Comparison of ENCODE assay signal across 11 cellular contexts in genomic region chrX:15913161-15913560, GRCh38.
"Had no signal": no experiment of that assay in that cellular context is flagged by ENCODE, and none has a peak within 500 bp of the region (broad histone marks: within the 10 kb centered on the region; RNA-seq: fewer than 3 reads in every experiment).

No MANE protein-coding gene starts in this region.

- H3K4me1 ChIP-seq: breast epithelium, gastroesophageal sphincter, right lobe of liver had no signal

- H3K9me3 ChIP-seq: breast epithelium, gastroesophageal sphincter, right lobe of liver, thoracic aorta had no signal

- H3K4me3 ChIP-seq: breast epithelium, gastroesophageal sphincter, hepatocyte, right lobe of liver, thoracic aorta had no signal

- H3K27ac ChIP-seq: breast epithelium, gastroesophageal sphincter, hepatocyte, right lobe of liver, thoracic aorta had no signal

- ATAC-seq: gastroesophageal sphincter, right lobe of liver had no signal

- DNase-seq: activated CD4-positive, alpha-beta T cell treated with anti-CD3 and anti-CD28 coated beads, Interleukin-2, amount 10 ng/mL, durations not matched to agents 7 days and 5 days; activated CD4-positive, CD25-positive, alpha-beta regulatory T cell; activated naive CD8-positive, alpha-beta T cell treated with anti-CD3 and anti-CD28 coated beads, Interleukin-2, amount 10 ng/mL, durations not matched to agents 7 days and 5 days; erythroblast; islet precursor cell; midbrain; right lobe of liver had no signal

- H3K27me3 ChIP-seq: gastroesophageal sphincter, hepatocyte, right lobe of liver had no signal

- H3K36me3 ChIP-seq: breast epithelium, gastroesophageal sphincter, right lobe of liver, thoracic aorta had no signal
